1 cellular context compared by ENCODE assay signal in the genomic region with DNA sequence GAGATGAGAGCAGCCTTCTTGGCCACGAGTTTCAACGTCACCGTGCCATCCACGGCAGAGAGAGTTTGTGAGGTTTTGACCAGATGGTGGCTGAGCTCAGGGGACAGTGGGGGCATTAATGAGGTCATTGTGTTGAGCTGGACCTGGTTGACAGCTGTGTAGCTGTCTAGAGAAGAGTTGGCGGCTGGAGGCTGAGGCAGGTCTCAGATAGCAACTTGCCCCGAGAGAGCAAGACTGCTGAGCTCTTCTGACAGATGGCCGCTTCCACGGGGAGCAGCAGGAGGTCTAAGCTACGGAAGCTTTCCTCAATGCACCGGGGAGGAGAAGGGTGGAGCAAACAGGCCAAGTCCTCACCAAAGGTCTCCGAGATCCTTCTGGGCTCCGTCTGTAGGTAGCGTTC.
TF ChIP-seq lines count a peak whose summit lies in the region.

No MANE protein-coding gene starts in this region.

TF ChIP-seq in H1, 55 proteins besides CTCF, POLR2A, EP300 and RAD21:
- no peak for TF ChIP-seq POU5F1 (IDR thresholded peaks at IDR 0.05; ENCODE audit: low read depth, low read length)
- no peak for TF ChIP-seq RNF2 (IDR thresholded peaks at IDR 0.05; ENCODE audit: borderline replicate concordance, low read depth, low read length, missing control alignments, poor library complexity, severe bottlenecking)
- TF ChIP-seq, protein P1, sequence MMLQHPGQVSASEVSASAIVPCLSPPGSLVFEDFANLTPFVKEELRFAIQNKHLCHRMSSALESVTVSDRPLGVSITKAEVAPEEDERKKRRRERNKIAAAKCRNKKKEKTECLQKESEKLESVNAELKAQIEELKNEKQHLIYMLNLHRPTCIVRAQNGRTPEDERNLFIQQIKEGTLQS (IDR thresholded peaks at IDR 0.05; ENCODE audit: insufficient read depth, low read depth, low read length) = no peak
- TF ChIP-seq, protein P2, sequence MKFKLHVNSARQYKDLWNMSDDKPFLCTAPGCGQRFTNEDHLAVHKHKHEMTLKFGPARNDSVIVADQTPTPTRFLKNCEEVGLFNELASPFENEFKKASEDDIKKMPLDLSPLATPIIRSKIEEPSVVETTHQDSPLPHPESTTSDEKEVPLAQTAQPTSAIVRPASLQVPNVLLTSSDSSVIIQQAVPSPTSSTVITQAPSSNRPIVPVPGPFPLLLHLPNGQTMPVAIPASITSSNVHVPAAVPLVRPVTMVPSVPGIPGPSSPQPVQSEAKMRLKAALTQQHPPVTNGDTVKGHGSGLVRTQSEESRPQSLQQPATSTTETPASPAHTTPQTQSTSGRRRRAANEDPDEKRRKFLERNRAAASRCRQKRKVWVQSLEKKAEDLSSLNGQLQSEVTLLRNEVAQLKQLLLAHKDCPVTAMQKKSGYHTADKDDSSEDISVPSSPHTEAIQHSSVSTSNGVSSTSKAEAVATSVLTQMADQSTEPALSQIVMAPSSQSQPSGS (IDR thresholded peaks at IDR 0.05; ENCODE audit: low read length) = no peak
- TF ChIP-seq SAP30 (IDR thresholded peaks at IDR 0.05; ENCODE audit: insufficient read depth, insufficient replicate concordance, low read length) = no peak
- TF ChIP-seq POLR2AphosphoS5 (IDR thresholded peaks at IDR 0.05; ENCODE audit: low read depth, low read length) = no peak
- no peak for TF ChIP-seq TCF12 (IDR thresholded peaks at IDR 0.05; ENCODE audit: low read depth, low read length)
- TF ChIP-seq, protein P3, sequence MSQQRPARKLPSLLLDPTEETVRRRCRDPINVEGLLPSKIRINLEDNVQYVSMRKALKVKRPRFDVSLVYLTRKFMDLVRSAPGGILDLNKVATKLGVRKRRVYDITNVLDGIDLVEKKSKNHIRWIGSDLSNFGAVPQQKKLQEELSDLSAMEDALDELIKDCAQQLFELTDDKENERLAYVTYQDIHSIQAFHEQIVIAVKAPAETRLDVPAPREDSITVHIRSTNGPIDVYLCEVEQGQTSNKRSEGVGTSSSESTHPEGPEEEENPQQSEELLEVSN (IDR thresholded peaks at IDR 0.05) = no peak
- TF ChIP-seq CTBP2 (IDR thresholded peaks at IDR 0.05; ENCODE audit: borderline replicate concordance, insufficient read depth, insufficient read length, low read length) = no peak
- no peak for TF ChIP-seq BACH1 (IDR thresholded peaks at IDR 0.05; ENCODE audit: low read length)
- no peak for TF ChIP-seq FOSL1 (IDR thresholded peaks at IDR 0.05; ENCODE audit: insufficient read depth, low read depth, low read length)
- no peak for TF ChIP-seq CBX5 (IDR thresholded peaks at IDR 0.05; ENCODE audit: low read depth, low read length)
- TF ChIP-seq CEBPB (IDR thresholded peaks at IDR 0.05; ENCODE audit: low read depth, low read length) = no peak
